18 cellular contexts compared by ENCODE assay signal in genomic region chr9:108463927-108464606, GRCh38.
DNase-seq lines count a peak whose midpoint lies in the region; ATAC-seq, FAIRE-seq and TF ChIP-seq lines count a peak whose summit lies in the region.
"Had no signal": no experiment of that assay in that cellular context is flagged by ENCODE, and none has a peak within 500 bp of the region (broad histone marks: within the 10 kb centered on the region; RNA-seq: fewer than 3 reads in every experiment).

No MANE protein-coding gene starts in this region.

- no peak for TF ChIP-seq POLR2A in GM12891 (IDR thresholded peaks at IDR 0.05; ENCODE audit: low read depth, low read length)

- no peak overlapping the region for H3K4me3 ChIP-seq in AG10803 (ENCODE audit: low read length)
- H3K4me3 ChIP-seq: Peyer's patch had no signal

- FAIRE-seq in GM12891 (lab: Jason Lieb, UNC): no peak
- FAIRE-seq: D721Med had no signal

- DNase-seq in AG10803 (ENCODE audit: low read depth): peak; percentile 84
- DNase-seq in RPMI7951 (ENCODE audit: low read depth): peak; percentile 49
- DNase-seq in fibroblast of peridontal ligament (ENCODE audit: extremely low read depth): peak; percentile 81
- no peak for DNase-seq in omental fat pad (ENCODE audit: low spot score)
- DNase-seq in HCEC 1CT: no peak
- no peak for DNase-seq in GM12891 (ENCODE audit: insufficient read length, low spot score)
- no peak for DNase-seq in hippocampal formation (lab: John Stamatoyannopoulos, UW)
- DNase-seq: BE2C; CD4-positive, alpha-beta memory T cell; DMS79 treated with DMSO at 0.1 percent for 48 hours; GDM1; Kasumi-1; NCI-H1436; NCI-H2081; NCI-H510A treated with DMSO at 0.1 percent for 48 hours; Peyer's patch; SHP77 treated with DMSO at 0.1 percent for 48 hours had no signal

- peak; percentile 42 for ATAC-seq in omental fat pad (ENCODE audit: low FRiP score)

- TF ChIP-seq CTCF in AG10803 (conservative IDR thresholded peaks at IDR 0.05; ENCODE audit: low read length) (no peak), omental fat pad (IDR thresholded peaks at IDR 0.05) (no peak)

TF ChIP-seq in GM12891, 5 proteins besides CTCF, POLR2A, EP300 and RAD21:
- no peak for TF ChIP-seq POLR2AphosphoS5 (IDR thresholded peaks at IDR 0.05; ENCODE audit: low read depth, low read length)
- TF ChIP-seq PAX5 (IDR thresholded peaks at IDR 0.05; ENCODE audit: insufficient read depth, low read length, severe bottlenecking): no peak
- no peak for TF ChIP-seq TAF1 (IDR thresholded peaks at IDR 0.05; ENCODE audit: low read depth, low read length)
- no peak for TF ChIP-seq SPI1 (IDR thresholded peaks at IDR 0.05; ENCODE audit: low read depth, low read length)
- TF ChIP-seq POU2F2 (IDR thresholded peaks at IDR 0.05; ENCODE audit: low read depth, low read length): no peak

Comparison
In these comparisons a context has a peak if more than half of its experiments do, and no peak if none do; other contexts are left out.
1. DNase-seq: peak in AG10803 (single experiment), RPMI7951 (single experiment) and fibroblast of peridontal ligament (single experiment); none in omental fat pad (single experiment), HCEC 1CT (single experiment), GM12891 (single experiment) and hippocampal formation (0 of 2).